In the genomic region with DNA sequence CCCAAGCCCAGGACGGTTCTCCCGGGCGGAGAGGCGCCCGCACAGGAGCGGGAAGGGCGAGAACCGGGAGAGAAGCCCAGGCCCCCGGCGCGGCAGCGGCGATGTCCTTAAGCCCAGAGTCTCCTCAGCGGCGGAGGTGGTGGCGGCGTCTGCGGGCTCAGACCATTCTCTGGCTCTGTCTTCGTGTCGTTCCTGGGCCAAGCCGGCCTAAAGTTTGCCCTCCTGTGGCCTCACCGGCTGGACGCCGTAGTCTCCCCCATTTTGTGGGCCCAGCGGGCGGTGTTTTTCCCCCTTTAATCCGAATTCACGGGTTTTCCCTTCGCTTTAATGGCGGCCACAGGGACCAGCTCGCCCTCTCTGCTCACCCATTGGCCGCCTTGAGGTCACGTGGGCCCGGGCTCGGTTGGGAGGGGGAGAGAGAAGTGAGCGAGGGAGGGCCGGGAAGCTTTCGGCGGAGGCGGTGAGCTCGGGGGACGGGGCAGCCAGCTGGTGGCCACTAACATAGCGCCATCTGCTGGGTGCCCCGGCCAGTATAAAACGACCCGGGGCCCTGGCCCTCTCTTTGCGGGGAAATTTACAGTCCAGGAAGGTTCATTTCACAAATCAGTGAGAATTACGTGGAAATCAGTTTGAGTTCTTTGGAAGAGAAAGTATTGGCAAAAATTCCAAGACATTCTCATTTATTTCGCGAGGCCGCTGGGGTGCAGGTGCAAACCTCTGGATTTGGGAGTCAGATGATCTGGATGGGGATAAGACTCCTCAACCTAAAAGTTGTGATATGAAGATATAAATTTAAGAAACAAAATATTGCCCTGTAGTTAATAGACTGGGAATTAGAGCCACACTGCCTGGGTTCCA, we compare ENCODE assay signal across 1 cellular context.
TF ChIP-seq lines count a peak whose summit lies in the region.

No MANE protein-coding gene starts in this region.

TF ChIP-seq in HepG2, 621 proteins besides CTCF, POLR2A, EP300 and RAD21 (continued from another document and continues in another):
- TF ChIP-seq REXO4 (CRISPR knock-in tag; IDR thresholded peaks at IDR 0.05; ENCODE audit: borderline replicate concordance) (0 out of 2 replicates have a peak, but pooled peaks have one; percentile 25), HES4 (CRISPR knock-in tag; IDR thresholded peaks at IDR 0.05; ENCODE audit: borderline replicate concordance) (peak; percentile 84), ELF1 (CRISPR knock-in tag; IDR thresholded peaks at IDR 0.05) (peak; percentile 56), ZNF572 (CRISPR knock-in tag; IDR thresholded peaks at IDR 0.05) (no peak), ZNF761 (CRISPR knock-in tag; conservative IDR thresholded peaks at IDR 0.05) (no peak), YEATS4 (CRISPR knock-in tag; IDR thresholded peaks at IDR 0.05; ENCODE audit: borderline replicate concordance) (peak; percentile 78; the same call in 1 of the 2 replicates), TCF7L2 (IDR thresholded peaks at IDR 0.05; ENCODE audit: low read depth, low read length) (no peak), KLF13 (CRISPR knock-in tag; IDR thresholded peaks at IDR 0.05) (0 out of 2 replicates have a peak, but pooled peaks have one; percentile 47), U2AF1 (optimal IDR thresholded peaks at IDR 0.05; ENCODE audit: low read depth, low read length) (no peak), MAFG (CRISPR knock-in tag; IDR thresholded peaks at IDR 0.05) (no peak), ZBTB7B (CRISPR knock-in tag; IDR thresholded peaks at IDR 0.05) (peak; percentile 38; the same call in 1 of the 2 replicates), NFRKB (IDR thresholded peaks at IDR 0.05) (peak; percentile 62), ZSCAN30 (CRISPR knock-in tag; IDR thresholded peaks at IDR 0.05) (no peak), ZNF180 (CRISPR knock-in tag; IDR thresholded peaks at IDR 0.05; ENCODE audit: borderline replicate concordance, low read depth) (no peak), EZH2 (conservative IDR thresholded peaks at IDR 0.05; ENCODE audit: low read depth, low read length) (no peak), MED8 (CRISPR knock-in tag; IDR thresholded peaks at IDR 0.05; ENCODE audit: insufficient replicate concordance) (peak; percentile 53), ZMYM3 (CRISPR knock-in tag; IDR thresholded peaks at IDR 0.05) (peak; percentile 20; the same call in 1 of the 2 replicates), ZBTB38 (CRISPR knock-in tag; IDR thresholded peaks at IDR 0.05) (peak; percentile 72; the same call in 1 of the 2 replicates), ZNF766 (CRISPR knock-in tag; IDR thresholded peaks at IDR 0.05; ENCODE audit: borderline replicate concordance) (peak; percentile 19; the same call in 1 of the 2 replicates), HOXA5 (CRISPR knock-in tag; IDR thresholded peaks at IDR 0.05) (peak; percentile 71; the same call in 1 of the 2 replicates), ZNF367 (CRISPR knock-in tag; IDR thresholded peaks at IDR 0.05; ENCODE audit: borderline replicate concordance) (no peak), TAF1 (CRISPR knock-in tag; IDR thresholded peaks at IDR 0.05) (peak; percentile 77), ZSCAN29 (CRISPR knock-in tag; conservative IDR thresholded peaks at IDR 0.05) (peak; percentile 100), SMAD1 (CRISPR knock-in tag; IDR thresholded peaks at IDR 0.05; ENCODE audit: borderline replicate concordance, low read depth) (0 out of 2 replicates have a peak, but pooled peaks have one; percentile 70), SOX6 (IDR thresholded peaks at IDR 0.05) (no peak), SOX6 (CRISPR knock-in tag; IDR thresholded peaks at IDR 0.05) (peak; percentile 72), U2AF2 (IDR thresholded peaks at IDR 0.05; ENCODE audit: low read depth, low read length) (peak; percentile 67; the same call in 1 of the 2 replicates), SMAD3 (CRISPR knock-in tag; IDR thresholded peaks at IDR 0.05) (peak; percentile 53), ZNF672 (CRISPR knock-in tag; IDR thresholded peaks at IDR 0.05) (no peak), ZBTB42 (CRISPR knock-in tag; IDR thresholded peaks at IDR 0.05) (peak; percentile 44; the same call in 1 of the 2 replicates), MXD4 (CRISPR knock-in tag; IDR thresholded peaks at IDR 0.05) (no peak; the same call in 1 of the 2 replicates), ZNF772 (CRISPR knock-in tag; IDR thresholded peaks at IDR 0.05) (peak; percentile 91), ZFAT (CRISPR knock-in tag; conservative IDR thresholded peaks at IDR 0.05) (no peak), ZNF138 (CRISPR knock-in tag; IDR thresholded peaks at IDR 0.05; ENCODE audit: low read depth) (no peak; the same call in none of the 2 replicates), KDM5B (CRISPR knock-in tag; IDR thresholded peaks at IDR 0.05; ENCODE audit: borderline replicate concordance) (peak; percentile 89; the same call in 1 of the 2 replicates), ZNF562 (CRISPR knock-in tag; IDR thresholded peaks at IDR 0.05; ENCODE audit: borderline replicate concordance) (no peak), SALL2 (CRISPR knock-in tag; IDR thresholded peaks at IDR 0.05) (peak; percentile 66; the same call in 1 of the 2 replicates), NR2C2 (CRISPR knock-in tag; IDR thresholded peaks at IDR 0.05; ENCODE audit: borderline replicate concordance) (peak; percentile 23; the same call in 1 of the 2 replicates), KDM3A (CRISPR knock-in tag; IDR thresholded peaks at IDR 0.05; ENCODE audit: low read depth) (peak; percentile 62; the same call in 1 of the 2 replicates), ZNF101 (CRISPR knock-in tag; IDR thresholded peaks at IDR 0.05; ENCODE audit: borderline replicate concordance, low read depth) (no peak), PHF21A (CRISPR knock-in tag; IDR thresholded peaks at IDR 0.05) (peak; percentile 81; the same call in 1 of the 2 replicates)
- TF ChIP-seq, protein P1, sequence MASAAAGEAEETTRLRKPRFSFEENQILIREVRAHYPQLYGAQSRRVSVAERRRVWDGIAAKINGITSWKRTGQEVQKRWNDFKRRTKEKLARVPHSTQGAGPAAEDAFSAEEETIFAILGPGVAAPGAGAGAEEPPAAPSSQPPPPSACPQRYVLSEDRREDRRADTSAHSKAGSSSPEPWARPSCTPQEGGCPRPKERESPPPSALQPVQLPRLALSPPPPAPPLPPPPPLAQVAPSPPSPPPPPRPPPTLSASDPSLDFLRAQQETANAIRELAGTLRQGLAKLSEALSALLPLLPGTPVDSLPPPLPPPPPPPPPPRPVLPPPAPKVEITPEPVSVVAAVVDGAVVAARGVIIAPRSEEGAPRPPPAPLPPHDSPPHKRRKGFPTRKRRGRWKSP (CRISPR knock-in tag; IDR thresholded peaks at IDR 0.05): peak; percentile 82; the same call in 1 of the 2 replicates
- TF ChIP-seq, protein P2, sequence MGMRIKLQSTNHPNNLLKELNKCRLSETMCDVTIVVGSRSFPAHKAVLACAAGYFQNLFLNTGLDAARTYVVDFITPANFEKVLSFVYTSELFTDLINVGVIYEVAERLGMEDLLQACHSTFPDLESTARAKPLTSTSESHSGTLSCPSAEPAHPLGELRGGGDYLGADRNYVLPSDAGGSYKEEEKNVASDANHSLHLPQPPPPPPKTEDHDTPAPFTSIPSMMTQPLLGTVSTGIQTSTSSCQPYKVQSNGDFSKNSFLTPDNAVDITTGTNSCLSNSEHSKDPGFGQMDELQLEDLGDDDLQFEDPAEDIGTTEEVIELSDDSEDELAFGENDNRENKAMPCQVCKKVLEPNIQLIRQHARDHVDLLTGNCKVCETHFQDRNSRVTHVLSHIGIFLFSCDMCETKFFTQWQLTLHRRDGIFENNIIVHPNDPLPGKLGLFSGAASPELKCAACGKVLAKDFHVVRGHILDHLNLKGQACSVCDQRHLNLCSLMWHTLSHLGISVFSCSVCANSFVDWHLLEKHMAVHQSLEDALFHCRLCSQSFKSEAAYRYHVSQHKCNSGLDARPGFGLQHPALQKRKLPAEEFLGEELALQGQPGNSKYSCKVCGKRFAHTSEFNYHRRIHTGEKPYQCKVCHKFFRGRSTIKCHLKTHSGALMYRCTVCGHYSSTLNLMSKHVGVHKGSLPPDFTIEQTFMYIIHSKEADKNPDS (CRISPR knock-in tag; IDR thresholded peaks at IDR 0.05): no peak
- TF ChIP-seq, protein P3, sequence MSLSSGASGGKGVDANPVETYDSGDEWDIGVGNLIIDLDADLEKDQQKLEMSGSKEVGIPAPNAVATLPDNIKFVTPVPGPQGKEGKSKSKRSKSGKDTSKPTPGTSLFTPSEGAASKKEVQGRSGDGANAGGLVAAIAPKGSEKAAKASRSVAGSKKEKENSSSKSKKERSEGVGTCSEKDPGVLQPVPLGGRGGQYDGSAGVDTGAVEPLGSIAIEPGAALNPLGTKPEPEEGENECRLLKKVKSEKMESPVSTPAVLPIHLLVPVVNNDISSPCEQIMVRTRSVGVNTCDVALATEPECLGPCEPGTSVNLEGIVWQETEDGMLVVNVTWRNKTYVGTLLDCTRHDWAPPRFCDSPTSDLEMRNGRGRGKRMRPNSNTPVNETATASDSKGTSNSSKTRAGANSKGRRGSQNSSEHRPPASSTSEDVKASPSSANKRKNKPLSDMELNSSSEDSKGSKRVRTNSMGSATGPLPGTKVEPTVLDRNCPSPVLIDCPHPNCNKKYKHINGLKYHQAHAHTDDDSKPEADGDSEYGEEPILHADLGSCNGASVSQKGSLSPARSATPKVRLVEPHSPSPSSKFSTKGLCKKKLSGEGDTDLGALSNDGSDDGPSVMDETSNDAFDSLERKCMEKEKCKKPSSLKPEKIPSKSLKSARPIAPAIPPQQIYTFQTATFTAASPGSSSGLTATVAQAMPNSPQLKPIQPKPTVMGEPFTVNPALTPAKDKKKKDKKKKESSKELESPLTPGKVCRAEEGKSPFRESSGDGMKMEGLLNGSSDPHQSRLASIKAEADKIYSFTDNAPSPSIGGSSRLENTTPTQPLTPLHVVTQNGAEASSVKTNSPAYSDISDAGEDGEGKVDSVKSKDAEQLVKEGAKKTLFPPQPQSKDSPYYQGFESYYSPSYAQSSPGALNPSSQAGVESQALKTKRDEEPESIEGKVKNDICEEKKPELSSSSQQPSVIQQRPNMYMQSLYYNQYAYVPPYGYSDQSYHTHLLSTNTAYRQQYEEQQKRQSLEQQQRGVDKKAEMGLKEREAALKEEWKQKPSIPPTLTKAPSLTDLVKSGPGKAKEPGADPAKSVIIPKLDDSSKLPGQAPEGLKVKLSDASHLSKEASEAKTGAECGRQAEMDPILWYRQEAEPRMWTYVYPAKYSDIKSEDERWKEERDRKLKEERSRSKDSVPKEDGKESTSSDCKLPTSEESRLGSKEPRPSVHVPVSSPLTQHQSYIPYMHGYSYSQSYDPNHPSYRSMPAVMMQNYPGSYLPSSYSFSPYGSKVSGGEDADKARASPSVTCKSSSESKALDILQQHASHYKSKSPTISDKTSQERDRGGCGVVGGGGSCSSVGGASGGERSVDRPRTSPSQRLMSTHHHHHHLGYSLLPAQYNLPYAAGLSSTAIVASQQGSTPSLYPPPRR (CRISPR knock-in tag; IDR thresholded peaks at IDR 0.05; ENCODE audit: borderline replicate concordance): no peak; the same call in 1 of the 2 replicates
- TF ChIP-seq, protein P4, sequence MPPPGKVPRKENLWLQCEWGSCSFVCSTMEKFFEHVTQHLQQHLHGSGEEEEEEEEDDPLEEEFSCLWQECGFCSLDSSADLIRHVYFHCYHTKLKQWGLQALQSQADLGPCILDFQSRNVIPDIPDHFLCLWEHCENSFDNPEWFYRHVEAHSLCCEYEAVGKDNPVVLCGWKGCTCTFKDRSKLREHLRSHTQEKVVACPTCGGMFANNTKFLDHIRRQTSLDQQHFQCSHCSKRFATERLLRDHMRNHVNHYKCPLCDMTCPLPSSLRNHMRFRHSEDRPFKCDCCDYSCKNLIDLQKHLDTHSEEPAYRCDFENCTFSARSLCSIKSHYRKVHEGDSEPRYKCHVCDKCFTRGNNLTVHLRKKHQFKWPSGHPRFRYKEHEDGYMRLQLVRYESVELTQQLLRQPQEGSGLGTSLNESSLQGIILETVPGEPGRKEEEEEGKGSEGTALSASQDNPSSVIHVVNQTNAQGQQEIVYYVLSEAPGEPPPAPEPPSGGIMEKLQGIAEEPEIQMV (CRISPR knock-in tag; IDR thresholded peaks at IDR 0.05; ENCODE audit: low read depth): peak; percentile 89
- TF ChIP-seq, protein P5, sequence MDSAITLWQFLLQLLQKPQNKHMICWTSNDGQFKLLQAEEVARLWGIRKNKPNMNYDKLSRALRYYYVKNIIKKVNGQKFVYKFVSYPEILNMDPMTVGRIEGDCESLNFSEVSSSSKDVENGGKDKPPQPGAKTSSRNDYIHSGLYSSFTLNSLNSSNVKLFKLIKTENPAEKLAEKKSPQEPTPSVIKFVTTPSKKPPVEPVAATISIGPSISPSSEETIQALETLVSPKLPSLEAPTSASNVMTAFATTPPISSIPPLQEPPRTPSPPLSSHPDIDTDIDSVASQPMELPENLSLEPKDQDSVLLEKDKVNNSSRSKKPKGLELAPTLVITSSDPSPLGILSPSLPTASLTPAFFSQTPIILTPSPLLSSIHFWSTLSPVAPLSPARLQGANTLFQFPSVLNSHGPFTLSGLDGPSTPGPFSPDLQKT (CRISPR knock-in tag; IDR thresholded peaks at IDR 0.05; ENCODE audit: borderline replicate concordance): no peak
- TF ChIP-seq, protein P6, sequence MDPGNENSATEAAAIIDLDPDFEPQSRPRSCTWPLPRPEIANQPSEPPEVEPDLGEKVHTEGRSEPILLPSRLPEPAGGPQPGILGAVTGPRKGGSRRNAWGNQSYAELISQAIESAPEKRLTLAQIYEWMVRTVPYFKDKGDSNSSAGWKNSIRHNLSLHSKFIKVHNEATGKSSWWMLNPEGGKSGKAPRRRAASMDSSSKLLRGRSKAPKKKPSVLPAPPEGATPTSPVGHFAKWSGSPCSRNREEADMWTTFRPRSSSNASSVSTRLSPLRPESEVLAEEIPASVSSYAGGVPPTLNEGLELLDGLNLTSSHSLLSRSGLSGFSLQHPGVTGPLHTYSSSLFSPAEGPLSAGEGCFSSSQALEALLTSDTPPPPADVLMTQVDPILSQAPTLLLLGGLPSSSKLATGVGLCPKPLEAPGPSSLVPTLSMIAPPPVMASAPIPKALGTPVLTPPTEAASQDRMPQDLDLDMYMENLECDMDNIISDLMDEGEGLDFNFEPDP (CRISPR knock-in tag; conservative IDR thresholded peaks at IDR 0.05): no peak
- TF ChIP-seq, protein P7, sequence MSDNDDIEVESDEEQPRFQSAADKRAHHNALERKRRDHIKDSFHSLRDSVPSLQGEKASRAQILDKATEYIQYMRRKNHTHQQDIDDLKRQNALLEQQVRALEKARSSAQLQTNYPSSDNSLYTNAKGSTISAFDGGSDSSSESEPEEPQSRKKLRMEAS (IDR thresholded peaks at IDR 0.05): peak; percentile 86
- TF ChIP-seq, protein P8, sequence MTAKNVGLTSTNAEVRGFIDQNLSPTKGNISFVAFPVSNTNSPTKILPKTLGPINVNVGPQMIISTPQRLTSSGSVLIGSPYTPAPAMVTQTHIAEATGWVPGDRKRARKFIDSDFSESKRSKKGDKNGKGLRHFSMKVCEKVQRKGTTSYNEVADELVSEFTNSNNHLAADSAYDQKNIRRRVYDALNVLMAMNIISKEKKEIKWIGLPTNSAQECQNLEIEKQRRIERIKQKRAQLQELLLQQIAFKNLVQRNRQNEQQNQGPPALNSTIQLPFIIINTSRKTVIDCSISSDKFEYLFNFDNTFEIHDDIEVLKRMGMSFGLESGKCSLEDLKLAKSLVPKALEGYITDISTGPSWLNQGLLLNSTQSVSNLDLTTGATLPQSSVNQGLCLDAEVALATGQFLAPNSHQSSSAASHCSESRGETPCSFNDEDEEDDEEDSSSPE (CRISPR knock-in tag; IDR thresholded peaks at IDR 0.05): peak; percentile 62
- TF ChIP-seq, protein P9, sequence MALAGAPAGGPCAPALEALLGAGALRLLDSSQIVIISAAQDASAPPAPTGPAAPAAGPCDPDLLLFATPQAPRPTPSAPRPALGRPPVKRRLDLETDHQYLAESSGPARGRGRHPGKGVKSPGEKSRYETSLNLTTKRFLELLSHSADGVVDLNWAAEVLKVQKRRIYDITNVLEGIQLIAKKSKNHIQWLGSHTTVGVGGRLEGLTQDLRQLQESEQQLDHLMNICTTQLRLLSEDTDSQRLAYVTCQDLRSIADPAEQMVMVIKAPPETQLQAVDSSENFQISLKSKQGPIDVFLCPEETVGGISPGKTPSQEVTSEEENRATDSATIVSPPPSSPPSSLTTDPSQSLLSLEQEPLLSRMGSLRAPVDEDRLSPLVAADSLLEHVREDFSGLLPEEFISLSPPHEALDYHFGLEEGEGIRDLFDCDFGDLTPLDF (CRISPR knock-in tag; IDR thresholded peaks at IDR 0.05): no peak
